ENCODE assay signal across 10 cellular contexts in genomic region chr2:25402477-25402876, GRCh38.
DNase-seq lines count a peak whose midpoint lies in the region; ATAC-seq and TF ChIP-seq lines count a peak whose summit lies in the region.
"Had no signal": no experiment of that assay in that cellular context is flagged by ENCODE, and none has a peak within 500 bp of the region (broad histone marks: within the 10 kb centered on the region; RNA-seq: fewer than 3 reads in every experiment).

No MANE protein-coding gene starts in this region.

- H3K9me3 Mint-ChIP-seq in activated CD4-positive, alpha-beta T cell treated with anti-CD3 and anti-CD28 coated beads, Interleukin-2, amount 10 ng/mL, durations not matched to agents 7 days and 5 days: no peaks in the 10 kb centered on the region
- peaks cover 0 to 4% of the 10 kb centered on the region in 2 donors for H3K9me3 Mint-ChIP-seq in stimulated activated naive B cell treated with anti-CD40 and anti-IgM and Interleukin-4, amounts not matched to agents 10 μg/mL and 1 μg/mL and 100 μg/mL, for 72 hours

- CTCF ChIA-PET in activated CD4-positive, alpha-beta T cell treated with anti-CD3 and anti-CD28 coated beads, Interleukin-2, amount 10 ng/mL, durations not matched to agents 7 days and 5 days (lab: Charles Lee): interaction anchor here (0.6 to 1.9 kb wide), 5 partner anchors 10 to 616 kb away, joined by 3 to 4 read pairs (median 3); no protein-coding TSS in a partner anchor

- peaks cover 1% of the 10 kb centered on the region for H3K36me3 Mint-ChIP-seq in activated CD4-positive, alpha-beta T cell treated with anti-CD3 and anti-CD28 coated beads, Interleukin-2, amount 10 ng/mL, durations not matched to agents 7 days and 5 days (ENCODE audit: low read depth)
- H3K36me3 Mint-ChIP-seq in stimulated activated naive B cell treated with anti-CD40 and anti-IgM and Interleukin-4, amounts not matched to agents 10 μg/mL and 1 μg/mL and 100 μg/mL, for 72 hours: peaks cover 0 to 5% of the 10 kb centered on the region in 2 donors

- peak overlapping the region; percentile 94 for H3K27ac Mint-ChIP-seq in activated CD4-positive, alpha-beta T cell treated with anti-CD3 and anti-CD28 coated beads, Interleukin-2, amount 10 ng/mL, durations not matched to agents 7 days and 5 days
- peak overlapping the region; percentile 89 for H3K27ac Mint-ChIP-seq in stimulated activated naive B cell treated with anti-CD40 and anti-IgM and Interleukin-4, amounts not matched to agents 10 μg/mL and 1 μg/mL and 100 μg/mL, for 72 hours

- H3K27ac ChIP-seq in foreskin keratinocyte: no peak overlapping the region

- no peaks in the 10 kb centered on the region for H3K27me3 ChIP-seq in foreskin keratinocyte

- H3K27me3 Mint-ChIP-seq in activated CD4-positive, alpha-beta T cell treated with anti-CD3 and anti-CD28 coated beads, Interleukin-2, amount 10 ng/mL, durations not matched to agents 7 days and 5 days: no peaks in the 10 kb centered on the region
- no peaks in the 10 kb centered on the region for H3K27me3 Mint-ChIP-seq in stimulated activated naive B cell treated with anti-CD40 and anti-IgM and Interleukin-4, amounts not matched to agents 10 μg/mL and 1 μg/mL and 100 μg/mL, for 72 hours

- DNase-seq in activated CD4-positive, alpha-beta T cell treated with anti-CD3 and anti-CD28 coated beads, Interleukin-2, amount 10 ng/mL, durations not matched to agents 7 days and 5 days: peak; percentile 30
- no peak for DNase-seq in activated CD4-positive, alpha-beta T cell treated with anti-CD3 and anti-CD28 coated beads, Interleukin-2, amount 50 U/mL, for 1 hour
- DNase-seq in NCI-H146 treated with DMSO at 0.1 percent for 48 hours (lab: John Stamatoyannopoulos, UW; ENCODE audit: unreplicated experiment) (peak; percentile 49), foreskin keratinocyte (no peak), HUDEP-2 (lab: John Stamatoyannopoulos, UW; ENCODE audit: unreplicated experiment in 76 of 76) (no peak), GOT3 (lab: John Stamatoyannopoulos, UW) (no peak)
- DNase-seq in stimulated activated naive B cell treated with anti-CD40 and anti-IgM and Interleukin-4, amounts not matched to agents 10 μg/mL and 1 μg/mL and 100 μg/mL, for 72 hours: no peak
- DNase-seq: MV-4-11; stimulated activated CD4-positive, alpha-beta T cell treated with anti-CD3 and anti-CD28 coated beads, Interleukin-2, amount 100 ng/mL, for 48 hours had no signal

- TF ChIP-seq CTCF in foreskin keratinocyte (conservative IDR thresholded peaks at IDR 0.05): no peak

- no peaks in the 10 kb centered on the region for H3K4me1 ChIP-seq in foreskin keratinocyte

- H3K4me1 Mint-ChIP-seq in activated CD4-positive, alpha-beta T cell treated with anti-CD3 and anti-CD28 coated beads, Interleukin-2, amount 10 ng/mL, durations not matched to agents 7 days and 5 days: peaks cover 28% of the 10 kb centered on the region
- peaks cover 54 to 73% of the 10 kb centered on the region in 2 donors for H3K4me1 Mint-ChIP-seq in stimulated activated naive B cell treated with anti-CD40 and anti-IgM and Interleukin-4, amounts not matched to agents 10 μg/mL and 1 μg/mL and 100 μg/mL, for 72 hours

- POLR2A ChIA-PET in activated CD4-positive, alpha-beta T cell treated with anti-CD3 and anti-CD28 coated beads, Interleukin-2, amount 10 ng/mL, durations not matched to agents 7 days and 5 days (lab: Charles Lee): no interaction called here

- ATAC-seq in HG02678 (IDR thresholded peaks at IDR 0.05; ENCODE audit: unreplicated experiment) (peak; percentile 61), foreskin keratinocyte (no peak)
- peak; percentile 28 to 45 for ATAC-seq in stimulated activated naive B cell treated with anti-CD40 and anti-IgM and Interleukin-4, amounts not matched to agents 10 μg/mL and 1 μg/mL and 100 μg/mL, for 72 hours (replicated peaks)

- H3K4me3 Mint-ChIP-seq in activated CD4-positive, alpha-beta T cell treated with anti-CD3 and anti-CD28 coated beads, Interleukin-2, amount 10 ng/mL, durations not matched to agents 7 days and 5 days: no peak overlapping the region
- H3K4me3 Mint-ChIP-seq in stimulated activated naive B cell treated with anti-CD40 and anti-IgM and Interleukin-4, amounts not matched to agents 10 μg/mL and 1 μg/mL and 100 μg/mL, for 72 hours: peak overlapping the region in 1 of 2 donors; percentile 65

Comparison
In these comparisons a context has a peak if more than half of its experiments do, and no peak if none do; other contexts are left out.
1. DNase-seq: peak in activated CD4-positive, alpha-beta T cell treated with anti-CD3 and anti-CD28 coated beads, Interleukin-2, amount 10 ng/mL, durations not matched to agents 7 days and 5 days (single experiment) and NCI-H146 treated with DMSO at 0.1 percent for 48 hours (single experiment); none in activated CD4-positive, alpha-beta T cell treated with anti-CD3 and anti-CD28 coated beads, Interleukin-2, amount 50 U/mL, for 1 hour (single experiment), stimulated activated naive B cell treated with anti-CD40 and anti-IgM and Interleukin-4, amounts not matched to agents 10 μg/mL and 1 μg/mL and 100 μg/mL, for 72 hours (single experiment), foreskin keratinocyte (0 of 2), HUDEP-2 (0 of 76) and GOT3 (single experiment).